ENCODE assay signal across 14 cellular contexts in genomic region chr1:59698386-59698785, GRCh38.
DNase-seq lines count a peak whose midpoint lies in the region; ATAC-seq and TF ChIP-seq lines count a peak whose summit lies in the region.
"Had no signal": no experiment of that assay in that cellular context is flagged by ENCODE, and none has a peak within 500 bp of the region (broad histone marks: within the 10 kb centered on the region; RNA-seq: fewer than 3 reads in every experiment).

No MANE protein-coding gene starts in this region.

- no peak overlapping the region for H2AFZ ChIP-seq in mammary epithelial cell (ENCODE audit: low read depth, low read length)

- POLR2A ChIA-PET in MCF 10A (lab: Yijun Ruan, JAX) = interaction anchor here (1.1 to 2.7 kb wide), 10 partner anchors 22 to 971 kb away, joined by 3 to 26 read pairs (median 7); partner anchors contain the start of genes FGGY and JUN
- POLR2A ChIA-PET in WTC11 (lab: Charles Lee) = no interaction called here
- POLR2A ChIA-PET in T-cell (lab: Charles Lee) = interaction anchor here in 1 of 2 donors (1.3 kb wide), 2 partner anchors 915 to 917 kb away, joined by 3 read pairs; partner anchors contain the start of gene JUN

- no peak for TF ChIP-seq POLR2A in upper lobe of left lung (IDR thresholded peaks at IDR 0.05)

- BruUV-seq in MCF 10A (replicated peaks; lab: Mats Ljungman, UMichigan) (no TSS peak), mammary epithelial cell (replicated peaks; lab: Mats Ljungman, UMichigan) (no TSS peak)

- in situ Hi-C loops in mammary epithelial cell (cut with MboI; ENCODE audit: low sequenced_read_pairs in 2 of 2) = loop anchor here in 1 of 2 donors (25.0 kb wide), 2 partner anchors 386 to 611 kb away; no protein-coding TSS in a partner anchor

- H3K4me1 ChIP-seq in mammary epithelial cell (ENCODE audit: insufficient read depth, low read length) (no peaks in the 10 kb centered on the region), upper lobe of left lung (peaks cover 25 to 38% (median 29%) of the 10 kb centered on the region in 4 donors)

- WGBS in mammary epithelial cell (ENCODE audit: low coverage, missing lambda C conversion rate) = 90% methylated on average over 4 of the region's 4 CpGs
- 59 to 60% methylated on average over 4 of the region's 4 CpGs for WGBS in upper lobe of left lung, 2 donors

- H3K27ac Mint-ChIP-seq in MCF 10A (ENCODE audit: low read depth, unreplicated experiment) (peak overlapping the region; percentile 57), WTC11 (peak overlapping the region; percentile 78; the same call in 1 of the 2 replicates), nephron (peak overlapping the region; percentile 71 to 89 (median 79)), T-cell (no peak overlapping the region)
- no peak overlapping the region for H3K27ac Mint-ChIP-seq in stimulated activated effector memory CD8-positive, alpha-beta T cell treated with anti-CD3 and anti-CD28 coated beads, Interleukin-12 subunit alpha, Interleukin-12 subunit beta, amount 100 ng/mL, for 72 hours
- H3K27ac Mint-ChIP-seq: activated T-cell treated with anti-CD3 and anti-CD28 coated beads, Interleukin-2, amount 50 U/mL, for 24 hours had no signal

- no peak for TF ChIP-seq EP300 in upper lobe of left lung (IDR thresholded peaks at IDR 0.05)

- H3K4me3 ChIP-seq in mammary epithelial cell (replicated peaks in 1 of 3; ENCODE audit: insufficient read depth in 1 of 3, low read depth in 2 of 3, low read length in 3 of 3) (no peak overlapping the region), upper lobe of left lung (no peak overlapping the region)

- ATAC-seq in WTC11 = peak; percentile 81
- ATAC-seq in upper lobe of left lung (ENCODE audit: low FRiP score in 2 of 2) = no peak
- ATAC-seq in T-cell (replicated peaks in 1 of 4) = no peak
- no peak for ATAC-seq in stimulated activated effector memory CD8-positive, alpha-beta T cell treated with anti-CD3 and anti-CD28 coated beads, Interleukin-12 subunit alpha, Interleukin-12 subunit beta, amount 100 ng/mL, for 72 hours
- no peak for ATAC-seq in HG03175 (IDR thresholded peaks at IDR 0.05; ENCODE audit: unreplicated experiment)
- ATAC-seq: naive thymus-derived CD4-positive, alpha-beta T cell had no signal

- H3K27me3 Mint-ChIP-seq in MCF 10A (ENCODE audit: insufficient read depth, unreplicated experiment) (no peaks in the 10 kb centered on the region), WTC11 (ENCODE audit: low read depth) (no peaks in the 10 kb centered on the region), nephron (ENCODE audit: low read depth) (no peaks in the 10 kb centered on the region), T-cell (no peaks in the 10 kb centered on the region)
- H3K27me3 Mint-ChIP-seq: activated T-cell treated with anti-CD3 and anti-CD28 coated beads, Interleukin-2, amount 50 U/mL, for 24 hours; naive thymus-derived CD4-positive, alpha-beta T cell had no signal

- H3K4me1 Mint-ChIP-seq in MCF 10A (ENCODE audit: insufficient read depth, unreplicated experiment) (peaks cover 18% of the 10 kb centered on the region), WTC11 (peaks cover 28% of the 10 kb centered on the region), nephron (peaks cover 46% of the 10 kb centered on the region), T-cell (peaks cover 19 to 28% (median 24%) of the 10 kb centered on the region in 3 donors)
- peaks cover 15% of the 10 kb centered on the region for H3K4me1 Mint-ChIP-seq in stimulated activated effector memory CD8-positive, alpha-beta T cell treated with anti-CD3 and anti-CD28 coated beads, Interleukin-12 subunit alpha, Interleukin-12 subunit beta, amount 100 ng/mL, for 72 hours

- peaks cover 4% of the 10 kb centered on the region for H3K9me3 Mint-ChIP-seq in MCF 10A (ENCODE audit: unreplicated experiment)
- peaks cover 4% of the 10 kb centered on the region for H3K9me3 Mint-ChIP-seq in WTC11
- H3K9me3 Mint-ChIP-seq in nephron = no peaks in the 10 kb centered on the region
- no peaks in the 10 kb centered on the region for H3K9me3 Mint-ChIP-seq in T-cell
- H3K9me3 Mint-ChIP-seq in stimulated activated effector memory CD8-positive, alpha-beta T cell treated with anti-CD3 and anti-CD28 coated beads, Interleukin-12 subunit alpha, Interleukin-12 subunit beta, amount 100 ng/mL, for 72 hours = no peaks in the 10 kb centered on the region
- H3K9me3 Mint-ChIP-seq: activated T-cell treated with anti-CD3 and anti-CD28 coated beads, Interleukin-2, amount 50 U/mL, for 24 hours had no signal

- intact Hi-C loops in MCF 10A (cut with micrococcal nuclease) (loop anchor here (2.0 to 10.0 kb wide), 4 partner anchors 60 to 774 kb away; partner anchors contain the start of gene FGGY), mammary epithelial cell (cut with micrococcal nuclease) (loop anchor here (2.0 to 10.0 kb wide), 3 partner anchors 102 to 766 kb away; no protein-coding TSS in a partner anchor)

- dilution Hi-C loops in mammary epithelial cell (cut with HindIII; ENCODE audit: low sequenced_read_pairs) = no loop called here

- H3K4me2 ChIP-seq in mammary epithelial cell (ENCODE audit: insufficient read depth, low read depth, low read length) = no peak overlapping the region

- no peaks in the 10 kb centered on the region for H3K79me2 ChIP-seq in mammary epithelial cell (ENCODE audit: insufficient read depth, low read length)

- H4K20me1 ChIP-seq in mammary epithelial cell (ENCODE audit: insufficient read depth, low read length) = no peaks in the 10 kb centered on the region

- DNase-seq in MCF 10A (ENCODE audit: unreplicated experiment) = no peak
- DNase-seq in mammary epithelial cell = no peak
- no peak for DNase-seq in WTC11 (ENCODE audit: low spot score)
- DNase-seq in upper lobe of left lung = no peak
- DNase-seq in T-cell = no peak
- no peak for DNase-seq in stimulated activated effector memory CD8-positive, alpha-beta T cell treated with anti-CD3 and anti-CD28 coated beads, Interleukin-12 subunit alpha, Interleukin-12 subunit beta, amount 100 ng/mL, for 72 hours (ENCODE audit: low spot score in 2 of 2)
- DNase-seq: activated CD4-positive, alpha-beta T cell treated with anti-CD3 and anti-CD28 coated beads for 4 hours; activated T-cell treated with anti-CD3 and anti-CD28 coated beads, Interleukin-2, amount 50 U/mL, for 24 hours; naive thymus-derived CD4-positive, alpha-beta T cell; NCI-H1436 treated with DMSO at 0.1 percent for 48 hours; NCI-H510A; stimulated activated CD4-positive, alpha-beta T cell treated with anti-CD3 and anti-CD28 coated beads, Interleukin-4, amount 100 ng/mL, for 4 hours had no signal

- H3K27me3 ChIP-seq in mammary epithelial cell (ENCODE audit: insufficient read depth, low read length) (no peaks in the 10 kb centered on the region), upper lobe of left lung (no peaks in the 10 kb centered on the region)

- no peaks in the 10 kb centered on the region for H3K9me3 ChIP-seq in mammary epithelial cell (replicated peaks; ENCODE audit: insufficient read depth, low read length)
- no peaks in the 10 kb centered on the region for H3K9me3 ChIP-seq in upper lobe of left lung

- H3K4me3 Mint-ChIP-seq in MCF 10A (ENCODE audit: unreplicated experiment) (no peak overlapping the region), WTC11 (peak overlapping the region; percentile 18), nephron (peak overlapping the region; percentile 3 to 50 (median 5)), T-cell (no peak overlapping the region)
- no peak overlapping the region for H3K4me3 Mint-ChIP-seq in stimulated activated effector memory CD8-positive, alpha-beta T cell treated with anti-CD3 and anti-CD28 coated beads, Interleukin-12 subunit alpha, Interleukin-12 subunit beta, amount 100 ng/mL, for 72 hours
- H3K4me3 Mint-ChIP-seq: activated T-cell treated with anti-CD3 and anti-CD28 coated beads, Interleukin-2, amount 50 U/mL, for 24 hours had no signal

- no peaks in the 10 kb centered on the region for H3K36me3 ChIP-seq in mammary epithelial cell (ENCODE audit: insufficient read depth, low read length)
- no peaks in the 10 kb centered on the region for H3K36me3 ChIP-seq in upper lobe of left lung

- H3K27ac ChIP-seq in mammary epithelial cell (ENCODE audit: insufficient read depth, low read depth, low read length) = no peak overlapping the region
- peak overlapping the region in 3 of 4 donors; percentile 8 to 57 (median 38) for H3K27ac ChIP-seq in upper lobe of left lung

- no peak overlapping the region for H3K9ac ChIP-seq in mammary epithelial cell (ENCODE audit: insufficient read depth, low read length)

- H3K36me3 Mint-ChIP-seq in MCF 10A (ENCODE audit: insufficient read depth, unreplicated experiment) (no peaks in the 10 kb centered on the region), WTC11 (no peaks in the 10 kb centered on the region), nephron (ENCODE audit: low read depth) (peaks cover 2% of the 10 kb centered on the region), T-cell (no peaks in the 10 kb centered on the region)
- no peaks in the 10 kb centered on the region for H3K36me3 Mint-ChIP-seq in stimulated activated effector memory CD8-positive, alpha-beta T cell treated with anti-CD3 and anti-CD28 coated beads, Interleukin-12 subunit alpha, Interleukin-12 subunit beta, amount 100 ng/mL, for 72 hours

- TF ChIP-seq CTCF in MCF 10A (IDR thresholded peaks at IDR 0.05; ENCODE audit: unreplicated experiment) (no peak), mammary epithelial cell (conservative IDR thresholded peaks at IDR 0.05 in 1 of 2, IDR thresholded peaks at IDR 0.05 in 1 of 2; ENCODE audit: extremely low read depth in 1 of 2, insufficient read depth in 1 of 2, low read depth in 1 of 2, low read length in 2 of 2) (no peak), WTC11 (IDR thresholded peaks at IDR 0.05) (no peak), nephron (IDR thresholded peaks at IDR 0.05; ENCODE audit: unreplicated experiment in 3 of 3) (no peak), upper lobe of left lung (IDR thresholded peaks at IDR 0.05) (no peak)

- CTCF ChIA-PET in MCF 10A (lab: Yijun Ruan, JAX) = interaction anchor here (0.7 to 2.9 kb wide), 47 partner anchors 8 to 989 kb away, joined by 3 to 19 read pairs (median 5); partner anchors contain the start of gene JUN
- CTCF ChIA-PET in mammary epithelial cell (lab: Charles Lee; ENCODE audit: low non-redundant PET) = interaction anchor here (0.7 kb wide), 1 partner anchor 119 kb away, joined by 5 read pairs; no protein-coding TSS in a partner anchor
- CTCF ChIA-PET in WTC11 (lab: Charles Lee) = interaction anchor here (0.7 to 2.8 kb wide), 18 partner anchors 11 to 971 kb away, joined by 3 to 16 read pairs (median 3); partner anchors contain the start of gene FGGY
- CTCF ChIA-PET in T-cell (lab: Charles Lee) = interaction anchor here (0.7 to 5.9 kb wide), 20 partner anchors 19 to 1183 kb away, joined by 3 to 63 read pairs (median 4); partner anchors contain the start of gene MYSM1 (in 1 of the 2)

TF ChIP-seq in WTC11, 78 proteins besides CTCF, POLR2A, EP300 and RAD21 (continues in another document):
- TF ChIP-seq ESRRA (CRISPR knock-in tag; IDR thresholded peaks at IDR 0.05; ENCODE audit: borderline replicate concordance) (no peak), KAT7 (CRISPR knock-in tag; IDR thresholded peaks at IDR 0.05; ENCODE audit: borderline replicate concordance) (no peak), TEAD4 (CRISPR knock-in tag; IDR thresholded peaks at IDR 0.05) (no peak)

Comparison
In these comparisons a context has a peak if more than half of its experiments do, and no peak if none do; other contexts are left out.
1. H3K27ac Mint-ChIP-seq: peak in MCF 10A (single experiment), WTC11 (single experiment) and nephron (3 of 3); none in T-cell (0 of 2) and stimulated activated effector memory CD8-positive, alpha-beta T cell treated with anti-CD3 and anti-CD28 coated beads, Interleukin-12 subunit alpha, Interleukin-12 subunit beta, amount 100 ng/mL, for 72 hours (single experiment).
2. H3K4me3 Mint-ChIP-seq: peak in WTC11 (single experiment) and nephron (3 of 3); none in MCF 10A (single experiment), T-cell (0 of 3) and stimulated activated effector memory CD8-positive, alpha-beta T cell treated with anti-CD3 and anti-CD28 coated beads, Interleukin-12 subunit alpha, Interleukin-12 subunit beta, amount 100 ng/mL, for 72 hours (single experiment).